In the genomic region with DNA sequence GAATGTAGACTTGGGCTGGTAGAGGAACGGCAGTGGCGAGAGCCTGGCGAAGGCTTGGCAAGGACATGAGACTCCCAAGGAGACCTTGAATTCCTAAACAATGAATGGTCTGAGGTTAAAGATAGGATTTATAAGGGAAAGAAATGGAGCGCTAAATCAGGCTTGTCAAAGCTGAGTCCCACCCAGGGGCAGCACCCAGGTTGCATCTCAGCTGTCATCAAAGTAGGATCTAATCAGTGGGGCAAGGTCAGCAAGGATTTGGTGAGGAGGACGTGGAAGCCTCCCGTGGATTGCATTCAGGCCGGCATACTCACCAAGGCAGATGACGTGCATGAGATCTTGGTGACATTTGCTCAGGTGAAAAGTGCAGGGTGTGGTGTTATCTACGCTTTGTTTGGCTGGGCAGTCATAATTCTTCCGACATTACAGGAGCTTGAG, we compare ENCODE assay signal across 1 cellular context.
TF ChIP-seq lines count a peak whose summit lies in the region.

No MANE protein-coding gene starts in this region.

TF ChIP-seq in IMR-90, 13 proteins besides CTCF, POLR2A, EP300 and RAD21:
- TF ChIP-seq, protein P1, sequence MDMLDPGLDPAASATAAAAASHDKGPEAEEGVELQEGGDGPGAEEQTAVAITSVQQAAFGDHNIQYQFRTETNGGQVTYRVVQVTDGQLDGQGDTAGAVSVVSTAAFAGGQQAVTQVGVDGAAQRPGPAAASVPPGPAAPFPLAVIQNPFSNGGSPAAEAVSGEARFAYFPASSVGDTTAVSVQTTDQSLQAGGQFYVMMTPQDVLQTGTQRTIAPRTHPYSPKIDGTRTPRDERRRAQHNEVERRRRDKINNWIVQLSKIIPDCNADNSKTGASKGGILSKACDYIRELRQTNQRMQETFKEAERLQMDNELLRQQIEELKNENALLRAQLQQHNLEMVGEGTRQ (IDR thresholded peaks at IDR 0.05; ENCODE audit: low read depth, low read length) = no peak
- no peak for TF ChIP-seq NFE2L2 (IDR thresholded peaks at IDR 0.05; ENCODE audit: low read depth, low read length)
TF ChIP-seq in IMR-90: peak in this region for 0.
